33 cellular contexts compared by ENCODE assay signal in the genomic region with DNA sequence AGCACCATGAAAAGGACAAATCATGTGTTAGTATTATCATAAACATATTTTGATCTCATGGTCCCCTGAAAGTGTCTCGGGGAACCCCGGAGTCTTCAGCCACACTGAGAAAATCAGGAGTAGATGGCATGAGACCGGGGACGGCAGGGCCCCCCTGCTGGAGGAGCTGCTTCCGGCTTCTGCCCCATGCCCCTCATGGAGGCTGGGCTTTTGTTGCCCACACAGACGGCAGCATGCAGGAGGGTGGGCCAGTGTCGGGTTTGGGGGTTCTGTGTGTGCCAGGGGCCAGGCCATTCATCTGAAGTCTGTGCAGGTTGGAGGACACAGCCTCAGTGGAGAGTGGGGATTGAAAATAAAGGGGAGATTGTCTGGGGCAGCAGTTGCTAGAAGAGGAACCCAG.
"Had no signal": no experiment of that assay in that cellular context is flagged by ENCODE, and none has a peak within 500 bp of the region (broad histone marks: within the 10 kb centered on the region; RNA-seq: fewer than 3 reads in every experiment).

No MANE protein-coding gene starts in this region.

- H3K27ac ChIP-seq: brain microvascular endothelial cell, KMS-11, Peyer's patch had no signal

- H3K9me3 ChIP-seq: Peyer's patch had no signal

- ATAC-seq: activated CD8-positive, alpha-beta T cell treated with anti-CD3 and anti-CD28 coated beads for 36 hours; activated naive CD4-positive, alpha-beta T cell treated with anti-CD3 and anti-CD28 coated beads, Interleukin-2, amount 50 U/mL, for 72 hours; activated T-cell treated with anti-CD3 and anti-CD28 coated beads, Interleukin-2, amount 50 U/mL, for 4 hours; PC-3; SK-N-SH treated with all-trans-retinoic acid at 6 μM for 48 hours; T-cell had no signal

- H3K4me2 ChIP-seq: KMS-11 had no signal

- DNase-seq: activated CD4-positive, alpha-beta T cell treated with anti-CD3 and anti-CD28 coated beads, Interleukin-2, amount 10 ng/mL, durations not matched to agents 24 days and 14 days; activated CD4-positive, alpha-beta T cell treated with anti-CD3 and anti-CD28 coated beads, Interleukin-2, amount 50 U/mL, for 4 hours; activated CD8-positive, alpha-beta memory T cell treated with anti-CD3 and anti-CD28 coated beads, Interleukin-2, amount 50 U/mL, for 4 hours; activated CD8-positive, alpha-beta T cell treated with anti-CD3 and anti-CD28 coated beads for 36 hours; activated gamma-delta T cell treated with Interleukin-2 at 50 U/mL for 16 hours; activated naive CD4-positive, alpha-beta T cell treated with anti-CD3 and anti-CD28 coated beads for 36 hours; activated T-cell treated with anti-CD3 and anti-CD28 coated beads for 4 hours; activated T-cell treated with anti-CD3 and anti-CD28 coated beads, Interleukin-2, amount 50 U/mL, for 4 hours; amniotic stem cell; aorta; brain microvascular endothelial cell; central memory CD4-positive, alpha-beta T cell; NCI-H1092 treated with DMSO at 0.1 percent for 48 hours; NCI-H1417; NCI-H146; NCI-H187; NCI-H2029 treated with DMSO at 0.1 percent for 48 hours; NCI-H2107; NCI-H2171; NCI-H510A; NCI-H526; NCI-H748 treated with DMSO at 0.1 percent for 48 hours; NK-92 treated with Interleukin-12 subunit alpha and Interleukin-12 subunit beta, amount 100 ng/mL, for 24 hours; PC-3; Peyer's patch; RPMI8226; SIG-M5; T-cell; T-helper 2 cell; T1000 had no signal

- H3K36me3 ChIP-seq: brain microvascular endothelial cell, Peyer's patch had no signal

- H3K27me3 ChIP-seq: brain microvascular endothelial cell, Peyer's patch had no signal

- H3K9ac ChIP-seq: KMS-11 had no signal

- H3K4me3 ChIP-seq: Peyer's patch had no signal
